Comparison of ENCODE assay signal across 1 cellular context in the genomic region with DNA sequence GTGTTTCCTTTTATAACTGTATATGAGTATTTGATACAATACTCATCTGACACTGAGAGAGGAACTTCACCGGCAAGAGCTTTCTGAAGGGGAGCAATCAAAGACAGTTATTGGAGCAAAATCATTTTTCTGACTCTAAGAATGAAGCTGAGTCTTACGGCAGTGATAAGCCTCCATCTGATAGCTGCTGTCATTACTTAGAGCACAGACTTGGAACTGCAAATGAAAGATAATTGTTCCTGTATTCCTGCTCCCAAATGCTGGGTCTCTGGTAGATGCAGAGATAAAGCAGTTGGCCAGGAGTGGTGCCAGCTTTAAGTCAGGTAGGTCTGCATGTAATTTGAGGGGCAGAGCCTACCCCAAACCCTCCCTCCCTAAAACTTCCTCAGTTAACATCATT.
TF ChIP-seq lines count a peak whose summit lies in the region.

No MANE protein-coding gene starts in this region.

TF ChIP-seq in SK-N-SH treated with all-trans-retinoic acid at 6 μM for 48 hours, 23 proteins besides CTCF, POLR2A, EP300 and RAD21 (continued from another document):
- TF ChIP-seq, protein P1, sequence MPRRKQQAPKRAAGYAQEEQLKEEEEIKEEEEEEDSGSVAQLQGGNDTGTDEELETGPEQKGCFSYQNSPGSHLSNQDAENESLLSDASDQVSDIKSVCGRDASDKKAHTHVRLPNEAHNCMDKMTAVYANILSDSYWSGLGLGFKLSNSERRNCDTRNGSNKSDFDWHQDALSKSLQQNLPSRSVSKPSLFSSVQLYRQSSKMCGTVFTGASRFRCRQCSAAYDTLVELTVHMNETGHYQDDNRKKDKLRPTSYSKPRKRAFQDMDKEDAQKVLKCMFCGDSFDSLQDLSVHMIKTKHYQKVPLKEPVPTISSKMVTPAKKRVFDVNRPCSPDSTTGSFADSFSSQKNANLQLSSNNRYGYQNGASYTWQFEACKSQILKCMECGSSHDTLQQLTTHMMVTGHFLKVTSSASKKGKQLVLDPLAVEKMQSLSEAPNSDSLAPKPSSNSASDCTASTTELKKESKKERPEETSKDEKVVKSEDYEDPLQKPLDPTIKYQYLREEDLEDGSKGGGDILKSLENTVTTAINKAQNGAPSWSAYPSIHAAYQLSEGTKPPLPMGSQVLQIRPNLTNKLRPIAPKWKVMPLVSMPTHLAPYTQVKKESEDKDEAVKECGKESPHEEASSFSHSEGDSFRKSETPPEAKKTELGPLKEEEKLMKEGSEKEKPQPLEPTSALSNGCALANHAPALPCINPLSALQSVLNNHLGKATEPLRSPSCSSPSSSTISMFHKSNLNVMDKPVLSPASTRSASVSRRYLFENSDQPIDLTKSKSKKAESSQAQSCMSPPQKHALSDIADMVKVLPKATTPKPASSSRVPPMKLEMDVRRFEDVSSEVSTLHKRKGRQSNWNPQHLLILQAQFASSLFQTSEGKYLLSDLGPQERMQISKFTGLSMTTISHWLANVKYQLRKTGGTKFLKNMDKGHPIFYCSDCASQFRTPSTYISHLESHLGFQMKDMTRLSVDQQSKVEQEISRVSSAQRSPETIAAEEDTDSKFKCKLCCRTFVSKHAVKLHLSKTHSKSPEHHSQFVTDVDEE (CRISPR knock-in tag; IDR thresholded peaks at IDR 0.05): no peak
- TF ChIP-seq ARNTL (CRISPR knock-in tag; IDR thresholded peaks at IDR 0.05; ENCODE audit: borderline replicate concordance, low read depth) (no peak), TCF4 (CRISPR knock-in tag; IDR thresholded peaks at IDR 0.05; ENCODE audit: borderline replicate concordance) (no peak), CSDC2 (CRISPR knock-in tag; IDR thresholded peaks at IDR 0.05) (no peak), ZNF70 (CRISPR knock-in tag; IDR thresholded peaks at IDR 0.05) (no peak), ISL1 (CRISPR knock-in tag; IDR thresholded peaks at IDR 0.05) (no peak)
